In genomic region chr7:20095862-20096261, GRCh38 we compare ENCODE assay signal across 29 cellular contexts.
"Had no signal": no experiment of that assay in that cellular context is flagged by ENCODE, and none has a peak within 500 bp of the region (broad histone marks: within the 10 kb centered on the region; RNA-seq: fewer than 3 reads in every experiment).

No MANE protein-coding gene starts in this region.

- ATAC-seq: activated CD4-positive, alpha-beta T cell treated with anti-CD3 and anti-CD28 coated beads for 36 hours; activated CD8-positive, alpha-beta memory T cell treated with anti-CD3 and anti-CD28 coated beads, Interleukin-2, amount 10 ng/mL, durations not matched to agents 7 days and 5 days; activated CD8-positive, alpha-beta T cell treated with anti-CD3 and anti-CD28 coated beads, Interleukin-2, amount 10 ng/mL, durations not matched to agents 7 days and 5 days; activated naive CD8-positive, alpha-beta T cell treated with anti-CD3 and anti-CD28 coated beads, Interleukin-2, amount 50 U/mL, for 24 hours; T-helper 17 cell had no signal

- H3K4me3 ChIP-seq: ascending aorta, breast epithelium, cardiac muscle cell, colonic mucosa, esophagus muscularis mucosa had no signal

- FAIRE-seq: frontal cortex had no signal

- DNase-seq: activated CD4-positive, alpha-beta memory T cell treated with anti-CD3 and anti-CD28 coated beads for 36 hours; activated CD4-positive, alpha-beta T cell treated with anti-CD3 and anti-CD28 coated beads for 36 hours; activated CD4-positive, alpha-beta T cell treated with anti-CD3 and anti-CD28 coated beads, Interleukin-2, amount 10 ng/mL, durations not matched to agents 24 days and 14 days; activated CD4-positive, CD25-positive, alpha-beta regulatory T cell; activated CD4-positive, CD25-positive, alpha-beta regulatory T cell treated with anti-CD3 and anti-CD28 coated beads, Interleukin-2, amount 50 U/mL, for 72 hours; activated CD8-positive, alpha-beta memory T cell treated with anti-CD3 and anti-CD28 coated beads, Interleukin-2, amount 10 ng/mL, durations not matched to agents 7 days and 5 days; activated CD8-positive, alpha-beta memory T cell treated with anti-CD3 and anti-CD28 coated beads, Interleukin-2, amount 50 U/mL, for 4 hours; activated CD8-positive, alpha-beta T cell treated with anti-CD3 and anti-CD28 coated beads, Interleukin-2, amount 10 ng/mL, durations not matched to agents 7 days and 5 days; activated effector memory CD4-positive, alpha-beta T cell treated with anti-CD3 and anti-CD28 coated beads, Interleukin-2, amount 50 U/mL, for 16 hours; activated naive CD4-positive, alpha-beta T cell treated with anti-CD3 and anti-CD28 coated beads for 36 hours; activated naive CD8-positive, alpha-beta T cell treated with anti-CD3 and anti-CD28 coated beads for 36 hours; activated naive CD8-positive, alpha-beta T cell treated with anti-CD3 and anti-CD28 coated beads, Interleukin-2, amount 50 U/mL, for 24 hours; activated T-cell treated with anti-CD3 and anti-CD28 coated beads, Interleukin-2, amount 50 U/mL, for 1 hour; activated T-cell treated with anti-CD3 and anti-CD28 coated beads, Interleukin-2, amount 50 U/mL, for 48 hours; central memory CD4-positive, alpha-beta T cell; cerebellar nuclear complex; colonic mucosa; effector CD8-positive, alpha-beta T cell; foreskin fibroblast; head of caudate nucleus; hippocampal formation; T-helper 17 cell; T1000; WERI-Rb-1 had no signal

- H3K4me1 ChIP-seq: ascending aorta, breast epithelium, colonic mucosa, esophagus muscularis mucosa had no signal

- H3K27me3 ChIP-seq: ascending aorta, breast epithelium, cardiac muscle cell, colonic mucosa, esophagus muscularis mucosa had no signal

- H3K9me3 ChIP-seq: colonic mucosa had no signal

- H3K36me3 ChIP-seq: ascending aorta, breast epithelium, cardiac muscle cell, colonic mucosa, esophagus muscularis mucosa, WERI-Rb-1 had no signal

- H3K27ac ChIP-seq: ascending aorta, breast epithelium, cardiac muscle cell, colonic mucosa, WERI-Rb-1 had no signal
